ENCODE assay signal across 7 cellular contexts in genomic region chr12:124369055-124369900, GRCh38.
DNase-seq lines count a peak whose midpoint lies in the region; ATAC-seq and TF ChIP-seq lines count a peak whose summit lies in the region.

No MANE protein-coding gene starts in this region.

- peaks cover 4% of the 10 kb centered on the region for H3K36me3 Mint-ChIP-seq in type B pancreatic cell

- ATAC-seq in HG02885 (IDR thresholded peaks at IDR 0.05; ENCODE audit: poor library complexity, unreplicated experiment) (no peak), GM18870 (IDR thresholded peaks at IDR 0.05; ENCODE audit: unreplicated experiment) (no peak)

- peak overlapping the region; percentile 30 for H3K27ac ChIP-seq in epithelial cell of prostate

- no peak overlapping the region for H3K4me3 Mint-ChIP-seq in type B pancreatic cell

- peak overlapping the region; percentile 46 for H3K27ac Mint-ChIP-seq in type B pancreatic cell

- peak; percentile 36 for DNase-seq in NCI-H446 treated with DMSO at 0.1 percent for 48 hours (lab: John Stamatoyannopoulos, UW)
- DNase-seq in epithelial cell of prostate (ENCODE audit: low read depth, low spot score) = no peak
- DNase-seq in midbrain (lab: John Stamatoyannopoulos, UW) = peak; percentile 92
- no peak for DNase-seq in type B pancreatic cell (ENCODE audit: extremely low spot score, unreplicated experiment)
- DNase-seq in HuH-7.5 (ENCODE audit: low spot score) = no peak

- no peaks in the 10 kb centered on the region for H3K27me3 Mint-ChIP-seq in type B pancreatic cell

- peaks cover 6% of the 10 kb centered on the region for H3K4me1 Mint-ChIP-seq in type B pancreatic cell (ENCODE audit: unreplicated experiment)

- H3K9me3 Mint-ChIP-seq in type B pancreatic cell = no peaks in the 10 kb centered on the region

- TF ChIP-seq CTCF in type B pancreatic cell (conservative IDR thresholded peaks at IDR 0.05) = no peak

Comparison
In these comparisons a context has a peak if more than half of its experiments do, and no peak if none do; other contexts are left out.
1. DNase-seq: peak in NCI-H446 treated with DMSO at 0.1 percent for 48 hours (single experiment) and midbrain (single experiment); none in epithelial cell of prostate (single experiment), type B pancreatic cell (single experiment) and HuH-7.5 (single experiment).